ENCODE assay signal across 2 cellular contexts in genomic region chr17:835263-835662, GRCh38.
TF ChIP-seq lines count a peak whose summit lies in the region.

No MANE protein-coding gene starts in this region.

TF ChIP-seq in IMR-90, 13 proteins besides CTCF, POLR2A, EP300 and RAD21:
- TF ChIP-seq BHLHE40 (IDR thresholded peaks at IDR 0.05; ENCODE audit: low read depth, low read length): no peak
- TF ChIP-seq CEBPB (IDR thresholded peaks at IDR 0.05; ENCODE audit: low read depth, low read length): no peak
- TF ChIP-seq, protein P1, sequence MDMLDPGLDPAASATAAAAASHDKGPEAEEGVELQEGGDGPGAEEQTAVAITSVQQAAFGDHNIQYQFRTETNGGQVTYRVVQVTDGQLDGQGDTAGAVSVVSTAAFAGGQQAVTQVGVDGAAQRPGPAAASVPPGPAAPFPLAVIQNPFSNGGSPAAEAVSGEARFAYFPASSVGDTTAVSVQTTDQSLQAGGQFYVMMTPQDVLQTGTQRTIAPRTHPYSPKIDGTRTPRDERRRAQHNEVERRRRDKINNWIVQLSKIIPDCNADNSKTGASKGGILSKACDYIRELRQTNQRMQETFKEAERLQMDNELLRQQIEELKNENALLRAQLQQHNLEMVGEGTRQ (IDR thresholded peaks at IDR 0.05; ENCODE audit: low read depth, low read length): no peak
- TF ChIP-seq NFE2L2 (IDR thresholded peaks at IDR 0.05; ENCODE audit: low read depth, low read length): no peak
- no peak for TF ChIP-seq SMC3 (IDR thresholded peaks at IDR 0.05; ENCODE audit: low read depth, low read length)
- TF ChIP-seq MAFK (IDR thresholded peaks at IDR 0.05; ENCODE audit: low read depth, low read length): no peak
- TF ChIP-seq RFX5 (IDR thresholded peaks at IDR 0.05; ENCODE audit: low read depth, low read length): no peak
- no peak for TF ChIP-seq MAZ (IDR thresholded peaks at IDR 0.05; ENCODE audit: borderline replicate concordance, low read depth, low read length)
- no peak for TF ChIP-seq ELK1 (IDR thresholded peaks at IDR 0.05; ENCODE audit: borderline replicate concordance, low read depth, low read length)
- TF ChIP-seq RCOR1 (IDR thresholded peaks at IDR 0.05; ENCODE audit: insufficient replicate concordance, low read length): no peak
- no peak for TF ChIP-seq MXI1 (IDR thresholded peaks at IDR 0.05; ENCODE audit: borderline replicate concordance, low read depth, low read length)
- no peak for TF ChIP-seq CHD1 (IDR thresholded peaks at IDR 0.05; ENCODE audit: low read depth, low read length)

TF ChIP-seq in endothelial cell of umbilical vein, 7 proteins besides CTCF, POLR2A, EP300 and RAD21:
- TF ChIP-seq FOS (IDR thresholded peaks at IDR 0.05; ENCODE audit: borderline replicate concordance, insufficient read depth, low read length) (no peak), POLR2AphosphoS5 (IDR thresholded peaks at IDR 0.05; ENCODE audit: insufficient read depth, low read depth, low read length) (no peak), MYC (IDR thresholded peaks at IDR 0.05; ENCODE audit: low read depth, low read length) (no peak)
